ENCODE assay signal across 8 cellular contexts in genomic region chr13:52513957-52514596, GRCh38. TPM values are rescaled to one million over a fixed set of nuclear protein-coding genes. Genes with fewer than 3 reads are reported as not detected.
DNase-seq lines count a peak whose midpoint lies in the region.
"Not testable (repeated sequence)": the region's sequence is repeated elsewhere in the genome, so short reads cannot be mapped to it uniquely, and the experiment has no call there.

No MANE protein-coding gene starts in this region.

- H3K36me3 Mint-ChIP-seq in activated CD4-positive, alpha-beta memory T cell treated with anti-CD3 and anti-CD28 coated beads for 36 hours, result not testable (repeated sequence)

- in situ Hi-C loops in SK-MEL-5 (cut with HindIII; ENCODE audit: low pct_unique_long_range_greater_than_20kb, low sequenced_read_pairs), result not testable (repeated sequence)

- POLR2A ChIA-PET in activated CD4-positive, alpha-beta memory T cell treated with anti-CD3 and anti-CD28 coated beads for 36 hours (lab: Charles Lee), result not testable (repeated sequence)

- CTCF ChIA-PET in activated CD4-positive, alpha-beta memory T cell treated with anti-CD3 and anti-CD28 coated beads for 36 hours (lab: Charles Lee), result not testable (repeated sequence)

- not testable (repeated sequence) for H3K4me3 Mint-ChIP-seq in activated CD4-positive, alpha-beta memory T cell treated with anti-CD3 and anti-CD28 coated beads for 36 hours

- not testable (repeated sequence) for H3K4me1 Mint-ChIP-seq in activated CD4-positive, alpha-beta memory T cell treated with anti-CD3 and anti-CD28 coated beads for 36 hours (ENCODE audit: low read depth)

- H3K27ac Mint-ChIP-seq in activated CD4-positive, alpha-beta memory T cell treated with anti-CD3 and anti-CD28 coated beads for 36 hours, result not testable (repeated sequence)

- peak; percentile 17 for DNase-seq in DMS 273 (lab: John Stamatoyannopoulos, UW; ENCODE audit: unreplicated experiment)
- DNase-seq in HS-5 (ENCODE audit: low read depth), result peak; percentile 0
- DNase-seq in NCI-H2196 (lab: John Stamatoyannopoulos, UW; ENCODE audit: unreplicated experiment), result peak; percentile 1
- peak; percentile 0 for DNase-seq in SK-MEL-5 (ENCODE audit: low read depth, low spot score)
- peak; percentile 54 for DNase-seq in activated CD4-positive, alpha-beta memory T cell treated with anti-CD3 and anti-CD28 coated beads for 36 hours
- DNase-seq in astrocyte of the hippocampus (ENCODE audit: low read depth, low spot score), result peak; percentile 2
- DNase-seq in fibroblast of the conjunctiva (ENCODE audit: low read depth), result peak; percentile 6
- DNase-seq in stimulated activated CD8-positive, alpha-beta memory T cell treated with anti-CD3 and anti-CD28 coated beads, Interleukin-4, amount 100 ng/mL, for 48 hours, result peak; percentile 36

- intact Hi-C loops in activated CD4-positive, alpha-beta memory T cell treated with anti-CD3 and anti-CD28 coated beads for 36 hours (cut with micrococcal nuclease), result not testable (repeated sequence)

- H3K27me3 Mint-ChIP-seq in activated CD4-positive, alpha-beta memory T cell treated with anti-CD3 and anti-CD28 coated beads for 36 hours, result not testable (repeated sequence)

- peaks cover 10% of the 10 kb centered on the region for H3K9me3 Mint-ChIP-seq in activated CD4-positive, alpha-beta memory T cell treated with anti-CD3 and anti-CD28 coated beads for 36 hours

RNA-seq across cellular contexts. Expression of gene CKAP2, which starts 58.8 kb away (rescaled TPM):
- 41.3 and 45.0 TPM in 2 replicates for total RNA-seq in SK-MEL-5 (2014; rRNA removed; shearing (Covaris generic))
- polyA plus RNA-seq in SK-MEL-5 (2015; cell fraction: cytosol; rRNA removed), result 34.6 and 39.2 TPM in 2 replicates
- polyA plus RNA-seq in SK-MEL-5 (2015; cell fraction: nucleus; rRNA removed), result 35.1 and 40.6 TPM in 2 replicates
- 10 to 100 TPM; 60.4 to 63.8 TPM for total RNA-seq in activated CD4-positive, alpha-beta memory T cell treated with anti-CD3 and anti-CD28 coated beads for 36 hours

Comparison
In these comparisons a context has a peak if more than half of its experiments do, and no peak if none do; other contexts are left out.
1. Peak in every context shown above with its lines: DNase-seq.
2. DNase-seq: peak in every context shown above with its lines; median percentile 54 in activated CD4-positive, alpha-beta memory T cell treated with anti-CD3 and anti-CD28 coated beads for 36 hours; 36 in stimulated activated CD8-positive, alpha-beta memory T cell treated with anti-CD3 and anti-CD28 coated beads, Interleukin-4, amount 100 ng/mL, for 48 hours; 17 in DMS 273; 6 in fibroblast of the conjunctiva; 2 in astrocyte of the hippocampus; 1 in NCI-H2196; 0 in HS-5; 0 in SK-MEL-5.